In the genomic region with DNA sequence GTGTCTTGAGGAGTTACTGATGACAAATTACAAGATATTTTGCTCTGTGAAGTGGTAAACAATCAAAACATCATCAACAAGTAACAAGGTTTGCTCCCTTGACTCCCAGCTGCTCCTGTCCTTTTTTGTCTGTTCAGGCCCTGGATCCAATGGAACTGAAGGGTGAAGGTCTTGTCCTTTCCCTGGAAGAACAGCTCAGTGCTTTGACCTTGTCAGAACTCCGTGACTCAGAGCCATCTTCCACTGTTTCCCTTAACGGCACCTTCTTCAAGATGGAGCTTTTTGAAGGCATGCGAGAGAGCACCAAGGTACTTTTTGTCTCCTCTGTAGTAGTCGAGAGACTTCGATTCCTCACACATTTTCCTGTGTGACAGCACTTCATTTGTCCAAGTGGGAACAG, we compare ENCODE assay signal across 2 cellular contexts.
TF ChIP-seq lines count a peak whose summit lies in the region.

No MANE protein-coding gene starts in this region.

TF ChIP-seq in IMR-90, 13 proteins besides CTCF, POLR2A, EP300 and RAD21:
- TF ChIP-seq FOS (IDR thresholded peaks at IDR 0.05; ENCODE audit: low read depth, low read length) (no peak), BHLHE40 (IDR thresholded peaks at IDR 0.05; ENCODE audit: low read depth, low read length) (no peak), CHD1 (IDR thresholded peaks at IDR 0.05; ENCODE audit: low read depth, low read length) (no peak), CEBPB (IDR thresholded peaks at IDR 0.05; ENCODE audit: low read depth, low read length) (no peak), ELK1 (IDR thresholded peaks at IDR 0.05; ENCODE audit: borderline replicate concordance, low read depth, low read length) (no peak), SMC3 (IDR thresholded peaks at IDR 0.05; ENCODE audit: low read depth, low read length) (no peak), NFE2L2 (IDR thresholded peaks at IDR 0.05; ENCODE audit: low read depth, low read length) (no peak), MXI1 (IDR thresholded peaks at IDR 0.05; ENCODE audit: borderline replicate concordance, low read depth, low read length) (no peak)
- TF ChIP-seq, protein P1, sequence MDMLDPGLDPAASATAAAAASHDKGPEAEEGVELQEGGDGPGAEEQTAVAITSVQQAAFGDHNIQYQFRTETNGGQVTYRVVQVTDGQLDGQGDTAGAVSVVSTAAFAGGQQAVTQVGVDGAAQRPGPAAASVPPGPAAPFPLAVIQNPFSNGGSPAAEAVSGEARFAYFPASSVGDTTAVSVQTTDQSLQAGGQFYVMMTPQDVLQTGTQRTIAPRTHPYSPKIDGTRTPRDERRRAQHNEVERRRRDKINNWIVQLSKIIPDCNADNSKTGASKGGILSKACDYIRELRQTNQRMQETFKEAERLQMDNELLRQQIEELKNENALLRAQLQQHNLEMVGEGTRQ (IDR thresholded peaks at IDR 0.05; ENCODE audit: low read depth, low read length), result no peak

TF ChIP-seq in H1, 55 proteins besides CTCF, POLR2A, EP300 and RAD21:
- no peak for TF ChIP-seq TAF7 (optimal IDR thresholded peaks at IDR 0.05; ENCODE audit: borderline replicate concordance, low read depth, low read length)
- no peak for TF ChIP-seq SP2 (IDR thresholded peaks at IDR 0.05; ENCODE audit: low read length)
- no peak for TF ChIP-seq TBP (IDR thresholded peaks at IDR 0.05; ENCODE audit: low read depth, low read length)
- TF ChIP-seq EGR1 (IDR thresholded peaks at IDR 0.05; ENCODE audit: borderline replicate concordance, low read depth, low read length), result no peak
- TF ChIP-seq E2F6 (IDR thresholded peaks at IDR 0.05), result no peak
- no peak for TF ChIP-seq GTF2F1 (IDR thresholded peaks at IDR 0.05; ENCODE audit: borderline replicate concordance, low read depth, low read length)
- TF ChIP-seq SIRT6 (IDR thresholded peaks at IDR 0.05; ENCODE audit: low read length), result no peak
- no peak for TF ChIP-seq TCF12 (IDR thresholded peaks at IDR 0.05; ENCODE audit: low read depth, low read length)
- TF ChIP-seq BCL11A (IDR thresholded peaks at IDR 0.05; ENCODE audit: low read depth in 2 of 2, low read length in 2 of 2), result no peak
- TF ChIP-seq CHD1 (IDR thresholded peaks at IDR 0.05; ENCODE audit: low read depth, low read length), result no peak
- TF ChIP-seq, protein P2, sequence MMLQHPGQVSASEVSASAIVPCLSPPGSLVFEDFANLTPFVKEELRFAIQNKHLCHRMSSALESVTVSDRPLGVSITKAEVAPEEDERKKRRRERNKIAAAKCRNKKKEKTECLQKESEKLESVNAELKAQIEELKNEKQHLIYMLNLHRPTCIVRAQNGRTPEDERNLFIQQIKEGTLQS (IDR thresholded peaks at IDR 0.05; ENCODE audit: insufficient read depth, low read depth, low read length), result no peak
- TF ChIP-seq SIN3A (conservative IDR thresholded peaks at IDR 0.05 in 1 of 2, IDR thresholded peaks at IDR 0.05 in 1 of 2; ENCODE audit: low read depth in 1 of 2, low read length in 2 of 2), result no peak
- no peak for TF ChIP-seq RXRA (IDR thresholded peaks at IDR 0.05; ENCODE audit: insufficient read depth, low read depth, low read length)
- no peak for TF ChIP-seq JUN (IDR thresholded peaks at IDR 0.05; ENCODE audit: low read depth, low read length)
- TF ChIP-seq POLR2AphosphoS5 (IDR thresholded peaks at IDR 0.05; ENCODE audit: low read depth, low read length), result no peak
- TF ChIP-seq SUZ12 (IDR thresholded peaks at IDR 0.05; ENCODE audit: low read length), result no peak
- TF ChIP-seq HDAC2 (IDR thresholded peaks at IDR 0.05; ENCODE audit: borderline replicate concordance in 1 of 2, low read depth in 2 of 2, low read length in 2 of 2), result no peak
- no peak for TF ChIP-seq KDM5A (IDR thresholded peaks at IDR 0.05; ENCODE audit: low read length)
- no peak for TF ChIP-seq CEBPB (IDR thresholded peaks at IDR 0.05; ENCODE audit: low read depth, low read length)
